ENCODE assay signal across 1 cellular context in the genomic region with DNA sequence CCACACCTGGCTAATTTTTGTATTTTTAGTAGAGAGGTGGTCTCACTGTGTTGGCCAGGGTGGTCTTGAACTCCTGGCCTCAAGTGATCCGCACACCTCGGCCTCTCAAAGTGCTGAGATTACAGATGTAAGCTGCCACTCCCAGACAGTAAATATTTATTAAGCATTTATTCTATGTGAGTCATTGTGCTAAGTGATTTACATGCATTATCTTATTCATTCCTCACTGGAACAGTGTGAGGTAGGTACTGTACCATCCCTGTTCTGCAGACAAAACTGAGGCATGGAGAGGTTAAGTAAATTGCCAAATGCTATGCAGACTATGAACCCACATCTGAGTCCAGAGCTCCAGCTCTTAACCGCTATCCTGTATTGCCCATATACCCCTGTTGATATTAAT.
TF ChIP-seq lines count a peak whose summit lies in the region.

No MANE protein-coding gene starts in this region.

TF ChIP-seq in GM12878, 131 proteins besides CTCF, POLR2A, EP300 and RAD21 (continued from another document):
- TF ChIP-seq, protein P1, sequence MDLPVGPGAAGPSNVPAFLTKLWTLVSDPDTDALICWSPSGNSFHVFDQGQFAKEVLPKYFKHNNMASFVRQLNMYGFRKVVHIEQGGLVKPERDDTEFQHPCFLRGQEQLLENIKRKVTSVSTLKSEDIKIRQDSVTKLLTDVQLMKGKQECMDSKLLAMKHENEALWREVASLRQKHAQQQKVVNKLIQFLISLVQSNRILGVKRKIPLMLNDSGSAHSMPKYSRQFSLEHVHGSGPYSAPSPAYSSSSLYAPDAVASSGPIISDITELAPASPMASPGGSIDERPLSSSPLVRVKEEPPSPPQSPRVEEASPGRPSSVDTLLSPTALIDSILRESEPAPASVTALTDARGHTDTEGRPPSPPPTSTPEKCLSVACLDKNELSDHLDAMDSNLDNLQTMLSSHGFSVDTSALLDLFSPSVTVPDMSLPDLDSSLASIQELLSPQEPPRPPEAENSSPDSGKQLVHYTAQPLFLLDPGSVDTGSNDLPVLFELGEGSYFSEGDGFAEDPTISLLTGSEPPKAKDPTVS (IDR thresholded peaks at IDR 0.05; ENCODE audit: low read depth, low read length): no peak
- no peak for TF ChIP-seq CBX5 (IDR thresholded peaks at IDR 0.05; ENCODE audit: low read depth)
- TF ChIP-seq, protein P2, sequence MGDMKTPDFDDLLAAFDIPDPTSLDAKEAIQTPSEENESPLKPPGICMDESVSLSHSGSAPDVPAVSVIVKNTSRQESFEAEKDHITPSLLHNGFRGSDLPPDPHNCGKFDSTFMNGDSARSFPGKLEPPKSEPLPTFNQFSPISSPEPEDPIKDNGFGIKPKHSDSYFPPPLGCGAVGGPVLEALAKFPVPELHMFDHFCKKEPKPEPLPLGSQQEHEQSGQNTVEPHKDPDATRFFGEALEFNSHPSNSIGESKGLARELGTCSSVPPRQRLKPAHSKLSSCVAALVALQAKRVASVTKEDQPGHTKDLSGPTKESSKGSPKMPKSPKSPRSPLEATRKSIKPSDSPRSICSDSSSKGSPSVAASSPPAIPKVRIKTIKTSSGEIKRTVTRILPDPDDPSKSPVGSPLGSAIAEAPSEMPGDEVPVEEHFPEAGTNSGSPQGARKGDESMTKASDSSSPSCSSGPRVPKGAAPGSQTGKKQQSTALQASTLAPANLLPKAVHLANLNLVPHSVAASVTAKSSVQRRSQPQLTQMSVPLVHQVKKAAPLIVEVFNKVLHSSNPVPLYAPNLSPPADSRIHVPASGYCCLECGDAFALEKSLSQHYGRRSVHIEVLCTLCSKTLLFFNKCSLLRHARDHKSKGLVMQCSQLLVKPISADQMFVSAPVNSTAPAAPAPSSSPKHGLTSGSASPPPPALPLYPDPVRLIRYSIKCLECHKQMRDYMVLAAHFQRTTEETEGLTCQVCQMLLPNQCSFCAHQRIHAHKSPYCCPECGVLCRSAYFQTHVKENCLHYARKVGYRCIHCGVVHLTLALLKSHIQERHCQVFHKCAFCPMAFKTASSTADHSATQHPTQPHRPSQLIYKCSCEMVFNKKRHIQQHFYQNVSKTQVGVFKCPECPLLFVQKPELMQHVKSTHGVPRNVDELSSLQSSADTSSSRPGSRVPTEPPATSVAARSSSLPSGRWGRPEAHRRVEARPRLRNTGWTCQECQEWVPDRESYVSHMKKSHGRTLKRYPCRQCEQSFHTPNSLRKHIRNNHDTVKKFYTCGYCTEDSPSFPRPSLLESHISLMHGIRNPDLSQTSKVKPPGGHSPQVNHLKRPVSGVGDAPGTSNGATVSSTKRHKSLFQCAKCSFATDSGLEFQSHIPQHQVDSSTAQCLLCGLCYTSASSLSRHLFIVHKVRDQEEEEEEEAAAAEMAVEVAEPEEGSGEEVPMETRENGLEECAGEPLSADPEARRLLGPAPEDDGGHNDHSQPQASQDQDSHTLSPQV (IDR thresholded peaks at IDR 0.05): no peak
- no peak for TF ChIP-seq STAT3 (IDR thresholded peaks at IDR 0.05; ENCODE audit: low read depth, low read length)
- no peak for TF ChIP-seq CHD1 (IDR thresholded peaks at IDR 0.05; ENCODE audit: low read depth, low read length)
- TF ChIP-seq JUNB (IDR thresholded peaks at IDR 0.05): no peak
